In genomic region chr16:48231675-48232214, GRCh38 we compare ENCODE assay signal across 8 cellular contexts. TPM values are rescaled to one million over a fixed set of nuclear protein-coding genes. Genes with fewer than 3 reads are reported as not detected.
A peak's percentile ranks its signal among the peaks of the same experiment; 100 is the strongest.
DNase-seq lines count a peak whose midpoint lies in the region; ATAC-seq, FAIRE-seq and TF ChIP-seq lines count a peak whose summit lies in the region.
"Had no signal": no experiment of that assay in that cellular context is flagged by ENCODE, and none has a peak within 500 bp of the region (broad histone marks: within the 10 kb centered on the region; RNA-seq: fewer than 3 reads in every experiment).

No MANE protein-coding gene starts in this region.

- no peak overlapping the region for H3K14ac ChIP-seq in H9 (ENCODE audit: insufficient read depth, low read length)

- H3K9me3 Mint-ChIP-seq in H9 = no peaks in the 10 kb centered on the region

- H3K27ac ChIP-seq in H9 (ENCODE audit: insufficient read length, low read depth, low read length) (no peak overlapping the region), adrenal gland (no peak overlapping the region), HepG2 (ENCODE audit: extremely low read length, insufficient read depth, low read length) (no peak overlapping the region)
- H3K27ac ChIP-seq: parathyroid adenoma had no signal

- no peak overlapping the region for H2BK20ac ChIP-seq in H9 (ENCODE audit: low read depth, low read length, poor library complexity, severe bottlenecking)

- H4K91ac ChIP-seq in H9 (ENCODE audit: insufficient read length, low read depth, low read length) = no peak overlapping the region

- TF ChIP-seq RAD21 in HepG2 (CRISPR knock-in tag; IDR thresholded peaks at IDR 0.05) = peak; percentile 76

- H3K27me3 ChIP-seq in H9 (ENCODE audit: insufficient read depth, low read length) = no peaks in the 10 kb centered on the region
- no peaks in the 10 kb centered on the region for H3K27me3 ChIP-seq in NT2/D1 (ENCODE audit: insufficient read depth, insufficient read length)
- H3K27me3 ChIP-seq in adrenal gland = no peaks in the 10 kb centered on the region
- H3K27me3 ChIP-seq in HepG2 (ENCODE audit: control insufficient read depth in 1 of 2, insufficient read depth in 2 of 2, low read length in 2 of 2) = no peaks in the 10 kb centered on the region

- no peaks in the 10 kb centered on the region for H3K23me2 ChIP-seq in H9 (ENCODE audit: insufficient read length, low read depth, low read length, poor library complexity, severe bottlenecking)

- H3T11ph ChIP-seq in H9 (ENCODE audit: low read length) = no peak overlapping the region

- TF ChIP-seq POLR2A in adrenal gland (IDR thresholded peaks at IDR 0.05) (no peak), HepG2 (IDR thresholded peaks at IDR 0.05; ENCODE audit: insufficient read depth in 1 of 2, low read depth in 2 of 2, low read length in 2 of 2) (no peak)

- no peaks in the 10 kb centered on the region for H3K79me1 ChIP-seq in H9 (ENCODE audit: insufficient read depth, low read depth, low read length, poor library complexity, severe bottlenecking)

- no peaks in the 10 kb centered on the region for H3K36me3 Mint-ChIP-seq in H9 (ENCODE audit: insufficient read depth in 1 of 3, low read depth in 3 of 3)

- no peak overlapping the region for H2AK5ac ChIP-seq in H9 (ENCODE audit: insufficient read length, low read length)

- no peak overlapping the region for H3K4me3 Mint-ChIP-seq in H9

- ATAC-seq in HepG2 (peak; percentile 60), GM19328 (IDR thresholded peaks at IDR 0.05; ENCODE audit: unreplicated experiment) (no peak)

- H2BK12ac ChIP-seq in H9 (ENCODE audit: insufficient read length, low read depth, low read length) = no peak overlapping the region

- H3K27me3 Mint-ChIP-seq in H9 (ENCODE audit: low read depth) = no peaks in the 10 kb centered on the region; the same call in 1 of the 2 replicates

- H2BK5ac ChIP-seq in H9 (ENCODE audit: insufficient read length, low read length) = no peak overlapping the region

- H3K4ac ChIP-seq in H9 (ENCODE audit: low read depth, low read length) = no peak overlapping the region

- 100% methylated on average over 2 of the region's 9 CpGs for WGBS in H9 (ENCODE audit: extremely low coverage, insufficient read length, low lambda C conversion rate)
- 35 to 49% (median 46%) methylated on average over 9 of the region's 9 CpGs for WGBS in adrenal gland, 4 donors
- WGBS in HepG2 (ENCODE audit: low lambda C conversion rate) = 46% methylated on average over 9 of the region's 9 CpGs

- H3K56ac ChIP-seq in H9 (ENCODE audit: insufficient read length, low read depth, low read length) = no peak overlapping the region

- CTCF ChIA-PET in HepG2 (lab: Yijun Ruan, JAX; ENCODE audit: low intra/inter-chr PET ratio, low total read pairs) = interaction anchor here (0.7 to 2.0 kb wide), 4 partner anchors 25 to 295 kb away, joined by 3 to 19 read pairs (median 3); no protein-coding TSS in a partner anchor

- H3K9ac ChIP-seq in H9 (ENCODE audit: extremely low read depth, insufficient read length, low read length) (no peak overlapping the region), NT2/D1 (ENCODE audit: insufficient read length, low read depth) (no peak overlapping the region), HepG2 (ENCODE audit: insufficient read depth, low read depth, low read length) (no peak overlapping the region)
- H3K9ac ChIP-seq: parathyroid adenoma had no signal

- no peak overlapping the region for H4K8ac ChIP-seq in H9 (replicated peaks; ENCODE audit: insufficient read length, low read depth, low read length)

- H3K79me2 ChIP-seq in H9 (ENCODE audit: insufficient read depth, low read length) = no peaks in the 10 kb centered on the region
- no peaks in the 10 kb centered on the region for H3K79me2 ChIP-seq in HepG2 (ENCODE audit: insufficient read depth, low read length)
- H3K79me2 ChIP-seq: parathyroid adenoma had no signal

- no peak overlapping the region for H3K27ac Mint-ChIP-seq in H9

- H3K4me1 ChIP-seq in H9 (ENCODE audit: insufficient read depth, low read length) = no peaks in the 10 kb centered on the region; the same call in 1 of the 2 replicates
- no peaks in the 10 kb centered on the region for H3K4me1 ChIP-seq in NT2/D1 (ENCODE audit: insufficient read depth, insufficient read length)
- H3K4me1 ChIP-seq in adrenal gland (replicated peaks in 1 of 2) = no peaks in the 10 kb centered on the region
- H3K4me1 ChIP-seq in HepG2 (ENCODE audit: insufficient read depth, low read length) = peaks cover 63% of the 10 kb centered on the region
- H3K4me1 ChIP-seq: parathyroid adenoma had no signal

- H3K18ac ChIP-seq in H9 (ENCODE audit: insufficient read length, low read depth, low read length) = no peak overlapping the region

- no peaks in the 10 kb centered on the region for H3K36me3 ChIP-seq in NT2/D1 (ENCODE audit: insufficient read depth, insufficient read length, low read length)
- H3K36me3 ChIP-seq in adrenal gland (replicated peaks in 1 of 2) = no peaks in the 10 kb centered on the region
- no peaks in the 10 kb centered on the region for H3K36me3 ChIP-seq in HepG2 (replicated peaks in 1 of 2; ENCODE audit: control insufficient read depth in 1 of 2, insufficient read depth in 2 of 2, low read length in 2 of 2)

- no TSS peak for BruUV-seq in HepG2 (replicated peaks; lab: Mats Ljungman, UMichigan)

- no peak overlapping the region for H3K23ac ChIP-seq in H9 (ENCODE audit: insufficient read length, low read depth, low read length)

- in situ Hi-C loops in HepG2 (cut with HindIII; ENCODE audit: extremely low pct_ligation_motif_present, low pct_unique_long_range_greater_than_20kb) = no loop called here

- H2BK15ac ChIP-seq in H9 (ENCODE audit: low read depth, low read length) = no peak overlapping the region

- H3K9me3 ChIP-seq in H9 (ENCODE audit: control insufficient read depth, low read depth, low read length) (no peaks in the 10 kb centered on the region), NT2/D1 (ENCODE audit: insufficient read depth, low read length) (0 out of 2 replicates have a peak, but pooled peaks cover 6% of the 10 kb centered on the region), adrenal gland (replicated peaks in 1 of 3) (no peaks in the 10 kb centered on the region), HepG2 (ENCODE audit: low read length) (no peaks in the 10 kb centered on the region)

- H2AFZ ChIP-seq in H9 (ENCODE audit: low read length) (no peak overlapping the region), HepG2 (ENCODE audit: low read length) (peak overlapping the region; percentile 38)
- H2AFZ ChIP-seq: parathyroid adenoma had no signal

- POLR2A ChIA-PET in HepG2 (lab: Yijun Ruan, JAX) = interaction anchor here (1.0 kb wide), 1 partner anchor 67 kb away, joined by 3 read pairs; no protein-coding TSS in a partner anchor

- no peak overlapping the region for H4K5ac ChIP-seq in H9 (ENCODE audit: insufficient read length, low read depth, low read length)

- H4K20me1 ChIP-seq in H9 (ENCODE audit: control insufficient read depth, insufficient read depth, insufficient read length) = no peaks in the 10 kb centered on the region
- H4K20me1 ChIP-seq in HepG2 (ENCODE audit: insufficient read depth, low read length) = no peaks in the 10 kb centered on the region

- TF ChIP-seq EP300 in HepG2 (IDR thresholded peaks at IDR 0.05; ENCODE audit: low read depth in 2 of 2, low read length in 2 of 2) = no peak
- no peak for TF ChIP-seq EP300 in HepG2 (CRISPR knock-in tag; IDR thresholded peaks at IDR 0.05; ENCODE audit: borderline replicate concordance)

- intact Hi-C loops in adrenal gland (cut with DNase I) = loop anchor here in 1 of 2 donors (10.0 kb wide), 2 partner anchors 313 to 393 kb away; no protein-coding TSS in a partner anchor
- intact Hi-C loops in HepG2 (cut with micrococcal nuclease; ENCODE audit: unreplicated experiment) = loop anchor here (1.0 to 5.0 kb wide), 3 partner anchors 27 to 401 kb away; no protein-coding TSS in a partner anchor

- H3K4me2 ChIP-seq in H9 (ENCODE audit: insufficient read depth, insufficient read length, low read length) (no peak overlapping the region), HepG2 (ENCODE audit: low read depth, low read length) (no peak overlapping the region)

- H3K4me1 Mint-ChIP-seq in H9 = peaks cover 0 to 16% of the 10 kb centered on the region in 2 experiments; a peak in 2 of 4 replicates

- peak; percentile 53 for FAIRE-seq in HepG2 (lab: Jason Lieb, UNC)

- TF ChIP-seq CTCF in GM12864 (IDR thresholded peaks at IDR 0.05; ENCODE audit: low read depth, low read length, missing control alignments) = peak; percentile 68
- peak; percentile 75 for TF ChIP-seq CTCF in H9 (conservative IDR thresholded peaks at IDR 0.05)
- TF ChIP-seq CTCF in adrenal gland (IDR thresholded peaks at IDR 0.05) = peak in 3 of 6 experiments; percentile 35 to 45 (median 44)
- TF ChIP-seq CTCF in HepG2 (CRISPR knock-in tag; IDR thresholded peaks at IDR 0.05) = peak; percentile 76

- H2BK120ac ChIP-seq in H9 (ENCODE audit: low read depth, low read length, poor library complexity, severe bottlenecking) = no peak overlapping the region

- H3K4me3 ChIP-seq in GM12864 (ENCODE audit: low read depth, low read length) (no peak overlapping the region), NT2/D1 (ENCODE audit: insufficient read length, low read depth) (no peak overlapping the region), adrenal gland (no peak overlapping the region), HepG2 (replicated peaks in 1 of 3; ENCODE audit: insufficient read depth in 1 of 3, low read depth in 2 of 3, low read length in 3 of 3) (no peak overlapping the region)

- DNase-seq in GM12864 (ENCODE audit: low read depth) (no peak), H9 (peak; percentile 58), NT2/D1 (ENCODE audit: low read depth, low spot score) (peak; percentile 39), adrenal gland (peak in 6 of 7 donors; percentile 25 to 57 (median 42)), HepG2 (ENCODE audit: low spot score) (peak; percentile 49), NCI-H2227 (lab: John Stamatoyannopoulos, UW; ENCODE audit: unreplicated experiment) (no peak)

RNA-seq across cellular contexts. Expression of gene LONP2, which starts 12.4 kb away (rescaled TPM):
- total RNA-seq in H9 (2021) (27.8 and 28.2 TPM in 2 replicates), adrenal gland (10 to 100 TPM; 45.3 to 82.9 (median 75.2) TPM), HepG2 (2016; rRNA removed; fragmentation: Illumina TruSeq; extraction: Trizol) (63.3 and 85.6 TPM in 2 replicates)
- polyA plus RNA-seq in adrenal gland (10 to 100 TPM; 60.7 to 89.1 (median 65.7) TPM), HepG2 (2011; rRNA removed) (39.2 and 41.3 TPM in 2 replicates)
- total RNA-seq in HepG2 (2016; cell fraction: cytosol; rRNA removed; fragmentation: Illumina TruSeq; extraction: Trizol; ENCODE audit: low read depth) = 26.7 and 27.2 TPM in 2 replicates
- total RNA-seq in HepG2 (2016; cell fraction: insoluble cytoplasmic fraction; rRNA removed; fragmentation: Illumina TruSeq; extraction: Trizol) = 63.0 and 78.4 TPM in 2 replicates
- 27.7 and 32.4 TPM in 2 replicates for total RNA-seq in HepG2 (2016; cell fraction: membrane; rRNA removed; fragmentation: Illumina TruSeq; extraction: Trizol)
- total RNA-seq in HepG2 (2016; cell fraction: nucleus; rRNA removed; fragmentation: Illumina TruSeq; extraction: Trizol) = 49.5 and 56.4 TPM in 2 replicates
- 22.8 and 26.7 TPM in 2 replicates for polyA plus RNA-seq in HepG2 (2011; cell fraction: cytosol; rRNA removed)
- polyA plus RNA-seq in HepG2 (2011; cell fraction: nucleus; rRNA removed) = 42.5 and 46.5 TPM in 2 replicates
- polyA plus RNA-seq in HepG2 (2012) = 26.7 and 35.9 TPM in 2 replicates
- polyA plus RNA-seq in HepG2 (2016; cell fraction: cytosol; fragmentation: Illumina TruSeq; extraction: Trizol; ENCODE audit: low read depth) = 3.8 and 4.6 TPM in 2 replicates
- polyA plus RNA-seq in HepG2 (2016; cell fraction: insoluble cytoplasmic fraction; fragmentation: Illumina TruSeq; extraction: Trizol; ENCODE audit: low read depth) = 47.9 and 51.0 TPM in 2 replicates
- polyA plus RNA-seq in HepG2 (2016; cell fraction: membrane; fragmentation: Illumina TruSeq; extraction: Trizol; ENCODE audit: low read depth) = 7.6 and 10.0 TPM in 2 replicates
- polyA plus RNA-seq in HepG2 (2016; cell fraction: nucleus; fragmentation: Illumina TruSeq; extraction: Trizol; ENCODE audit: insufficient read depth, low read depth) = 47.6 and 48.7 TPM in 2 replicates
- polyA minus RNA-seq in HepG2 (2011; rRNA and poly(A)+ RNA removed; ENCODE audit: low replicate concordance) = 88.6 and 115 TPM in 2 replicates
- polyA minus RNA-seq in HepG2 (2011; cell fraction: cytosol; rRNA and poly(A)+ RNA removed) = 55.5 and 68.8 TPM in 2 replicates
- polyA minus RNA-seq in HepG2 (2011; cell fraction: nucleus; rRNA and poly(A)+ RNA removed) = 91.2 and 118 TPM in 2 replicates

RNA-seq across cellular contexts. Expression of gene ABCC11, which starts 15.6 kb away (rescaled TPM):
- total RNA-seq in H9 (2021) = 0.24 and 0.33 TPM in 2 replicates
- under 1 TPM in 6 of 8 donors, not detected in 2; 0.25 to 0.74 (median 0.27) TPM for total RNA-seq in adrenal gland
- polyA plus RNA-seq in adrenal gland = under 1 TPM in 2 of 3 donors, not detected in 1; 0.20 to 0.27 TPM
- 1.0 and 1.2 TPM in 2 replicates for total RNA-seq in HepG2 (2016; rRNA removed; fragmentation: Illumina TruSeq; extraction: Trizol)
- 0.09 and 0.20 TPM in 2 replicates for total RNA-seq in HepG2 (2016; cell fraction: cytosol; rRNA removed; fragmentation: Illumina TruSeq; extraction: Trizol; ENCODE audit: low read depth)
- total RNA-seq in HepG2 (2016; cell fraction: insoluble cytoplasmic fraction; rRNA removed; fragmentation: Illumina TruSeq; extraction: Trizol) = 0.89 and 1.7 TPM in 2 replicates
- 0.34 and 0.62 TPM in 2 replicates for total RNA-seq in HepG2 (2016; cell fraction: membrane; rRNA removed; fragmentation: Illumina TruSeq; extraction: Trizol)
- 0.62 and 0.81 TPM in 2 replicates for total RNA-seq in HepG2 (2016; cell fraction: nucleus; rRNA removed; fragmentation: Illumina TruSeq; extraction: Trizol)
- 1.4 and 2.2 TPM in 2 replicates for polyA plus RNA-seq in HepG2 (2011; rRNA removed)
- polyA plus RNA-seq in HepG2 (2011; cell fraction: cytosol; rRNA removed) = 1.1 and 1.3 TPM in 2 replicates
- polyA plus RNA-seq in HepG2 (2011; cell fraction: nucleus; rRNA removed) = 1.2 and 1.6 TPM in 2 replicates
- 0.80 and 1.1 TPM in 2 replicates for polyA plus RNA-seq in HepG2 (2012)
- 0.10 and 0.20 TPM in 2 replicates for polyA plus RNA-seq in HepG2 (2016; cell fraction: cytosol; fragmentation: Illumina TruSeq; extraction: Trizol; ENCODE audit: low read depth)
- polyA plus RNA-seq in HepG2 (2016; cell fraction: insoluble cytoplasmic fraction; fragmentation: Illumina TruSeq; extraction: Trizol; ENCODE audit: low read depth) = 1.0 and 1.2 TPM in 2 replicates
- 0.32 and 0.61 TPM in 2 replicates for polyA plus RNA-seq in HepG2 (2016; cell fraction: membrane; fragmentation: Illumina TruSeq; extraction: Trizol; ENCODE audit: low read depth)
- polyA plus RNA-seq in HepG2 (2016; cell fraction: nucleus; fragmentation: Illumina TruSeq; extraction: Trizol; ENCODE audit: insufficient read depth, low read depth) = 0.83 and 1.9 TPM in 2 replicates
- polyA minus RNA-seq in HepG2 (2011; rRNA and poly(A)+ RNA removed; ENCODE audit: low replicate concordance) = 0.51 and 3.8 TPM in 2 replicates
- 0.88 and 1.8 TPM in 2 replicates for polyA minus RNA-seq in HepG2 (2011; cell fraction: cytosol; rRNA and poly(A)+ RNA removed)
- polyA minus RNA-seq in HepG2 (2011; cell fraction: nucleus; rRNA and poly(A)+ RNA removed) = 0.64 and 1.4 TPM in 2 replicates

Comparison
In these comparisons a context has a peak if more than half of its experiments do, and no peak if none do; other contexts are left out.
1. DNase-seq: peak in H9 (single experiment), NT2/D1 (single experiment), adrenal gland (6 of 7) and HepG2 (single experiment); none in GM12864 (single experiment) and NCI-H2227 (single experiment).